ENCODE assay signal across 1 cellular context in genomic region chr3:44915702-44916438, GRCh38.
TF ChIP-seq lines count a peak whose summit lies in the region.

No MANE protein-coding gene starts in this region.

TF ChIP-seq in WTC11, 78 proteins besides CTCF, POLR2A, EP300 and RAD21 (continued from another document):
- TF ChIP-seq, protein P1, sequence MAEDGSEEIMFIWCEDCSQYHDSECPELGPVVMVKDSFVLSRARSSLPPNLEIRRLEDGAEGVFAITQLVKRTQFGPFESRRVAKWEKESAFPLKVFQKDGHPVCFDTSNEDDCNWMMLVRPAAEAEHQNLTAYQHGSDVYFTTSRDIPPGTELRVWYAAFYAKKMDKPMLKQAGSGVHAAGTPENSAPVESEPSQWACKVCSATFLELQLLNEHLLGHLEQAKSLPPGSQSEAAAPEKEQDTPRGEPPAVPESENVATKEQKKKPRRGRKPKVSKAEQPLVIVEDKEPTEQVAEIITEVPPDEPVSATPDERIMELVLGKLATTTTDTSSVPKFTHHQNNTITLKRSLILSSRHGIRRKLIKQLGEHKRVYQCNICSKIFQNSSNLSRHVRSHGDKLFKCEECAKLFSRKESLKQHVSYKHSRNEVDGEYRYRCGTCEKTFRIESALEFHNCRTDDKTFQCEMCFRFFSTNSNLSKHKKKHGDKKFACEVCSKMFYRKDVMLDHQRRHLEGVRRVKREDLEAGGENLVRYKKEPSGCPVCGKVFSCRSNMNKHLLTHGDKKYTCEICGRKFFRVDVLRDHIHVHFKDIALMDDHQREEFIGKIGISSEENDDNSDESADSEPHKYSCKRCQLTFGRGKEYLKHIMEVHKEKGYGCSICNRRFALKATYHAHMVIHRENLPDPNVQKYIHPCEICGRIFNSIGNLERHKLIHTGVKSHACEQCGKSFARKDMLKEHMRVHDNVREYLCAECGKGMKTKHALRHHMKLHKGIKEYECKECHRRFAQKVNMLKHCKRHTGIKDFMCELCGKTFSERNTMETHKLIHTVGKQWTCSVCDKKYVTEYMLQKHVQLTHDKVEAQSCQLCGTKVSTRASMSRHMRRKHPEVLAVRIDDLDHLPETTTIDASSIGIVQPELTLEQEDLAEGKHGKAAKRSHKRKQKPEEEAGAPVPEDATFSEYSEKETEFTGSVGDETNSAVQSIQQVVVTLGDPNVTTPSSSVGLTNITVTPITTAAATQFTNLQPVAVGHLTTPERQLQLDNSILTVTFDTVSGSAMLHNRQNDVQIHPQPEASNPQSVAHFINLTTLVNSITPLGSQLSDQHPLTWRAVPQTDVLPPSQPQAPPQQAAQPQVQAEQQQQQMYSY (CRISPR knock-in tag; IDR thresholded peaks at IDR 0.05), result no peak
- TF ChIP-seq, protein P2, sequence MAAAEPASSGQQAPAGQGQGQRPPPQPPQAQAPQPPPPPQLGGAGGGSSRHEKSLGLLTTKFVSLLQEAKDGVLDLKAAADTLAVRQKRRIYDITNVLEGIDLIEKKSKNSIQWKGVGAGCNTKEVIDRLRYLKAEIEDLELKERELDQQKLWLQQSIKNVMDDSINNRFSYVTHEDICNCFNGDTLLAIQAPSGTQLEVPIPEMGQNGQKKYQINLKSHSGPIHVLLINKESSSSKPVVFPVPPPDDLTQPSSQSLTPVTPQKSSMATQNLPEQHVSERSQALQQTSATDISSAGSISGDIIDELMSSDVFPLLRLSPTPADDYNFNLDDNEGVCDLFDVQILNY (CRISPR knock-in tag; IDR thresholded peaks at IDR 0.05), result no peak
- TF ChIP-seq OVOL2 (CRISPR knock-in tag; IDR thresholded peaks at IDR 0.05; ENCODE audit: borderline replicate concordance), result no peak
- TF ChIP-seq E2F1 (CRISPR knock-in tag; IDR thresholded peaks at IDR 0.05), result no peak
- TF ChIP-seq ETV6 (CRISPR knock-in tag; IDR thresholded peaks at IDR 0.05), result no peak
- TF ChIP-seq, protein P3, sequence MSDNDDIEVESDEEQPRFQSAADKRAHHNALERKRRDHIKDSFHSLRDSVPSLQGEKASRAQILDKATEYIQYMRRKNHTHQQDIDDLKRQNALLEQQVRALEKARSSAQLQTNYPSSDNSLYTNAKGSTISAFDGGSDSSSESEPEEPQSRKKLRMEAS (CRISPR knock-in tag; IDR thresholded peaks at IDR 0.05), result no peak
- TF ChIP-seq ZNF396 (CRISPR knock-in tag; IDR thresholded peaks at IDR 0.05; ENCODE audit: borderline replicate concordance), result no peak
TF ChIP-seq in WTC11: peak in this region for 0.
